1 cellular context compared by ENCODE assay signal in the genomic region with DNA sequence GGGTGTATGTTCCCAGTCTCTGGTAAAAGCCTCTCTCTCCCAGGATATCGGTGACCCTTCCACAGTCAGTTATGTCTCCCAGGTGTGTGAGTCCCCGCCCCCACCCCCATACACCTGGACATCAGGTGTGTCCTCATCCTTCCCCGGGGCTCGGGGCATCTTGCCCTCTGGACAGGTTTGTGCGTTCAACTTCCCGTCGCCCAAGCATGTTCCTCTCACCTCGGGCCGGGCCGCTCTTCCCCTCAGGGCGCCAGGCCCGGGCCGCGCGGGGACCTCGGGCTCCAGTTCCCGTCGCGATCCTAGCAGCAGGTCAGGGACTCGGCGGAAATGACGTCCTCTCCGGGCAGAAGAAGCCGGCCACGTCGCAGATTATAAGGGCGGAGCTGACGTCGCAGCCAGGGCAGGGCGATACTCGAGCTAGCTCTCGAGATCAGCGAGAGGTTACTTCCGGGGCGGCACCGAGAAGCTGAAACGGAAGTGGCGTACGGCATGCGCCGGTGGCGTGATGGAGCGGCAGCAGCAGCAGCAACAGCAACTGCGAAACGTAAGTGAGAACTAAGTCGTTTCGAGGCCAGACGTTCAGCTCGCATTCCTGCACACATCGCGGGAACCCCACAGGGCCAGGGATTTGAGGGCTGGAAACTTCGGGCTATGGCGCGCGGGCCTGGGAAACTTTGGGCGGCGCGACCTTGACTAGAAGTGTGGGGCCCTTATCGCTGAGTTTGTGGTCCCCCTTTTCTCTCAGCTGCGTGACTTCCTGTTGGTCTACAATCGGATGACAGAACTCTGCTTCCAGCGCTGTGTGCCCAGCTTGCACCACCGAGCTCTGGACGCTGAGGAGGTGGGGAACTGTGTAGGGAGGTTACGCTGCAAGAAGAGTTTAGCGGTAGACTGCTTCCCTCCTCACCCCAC.
TF ChIP-seq lines count a peak whose summit lies in the region.

Gene ARFIP2, minus strand, starts transcription at position 320 of the 912 bp plus-strand sequence. CDS start 910 bp downstream, outside the sequence.
Gene TIMM10B, plus strand, starts transcription at position 490 of the 912 bp plus-strand sequence. Its CDS starts 16 bp downstream, at position 506.

TF ChIP-seq in HEK293, 187 proteins besides CTCF, POLR2A, EP300 and RAD21 (continued from another document):
- peak; percentile 41; the same call in 1 of the 2 replicates for TF ChIP-seq ZNF76 (tag by site-specific recombination; IDR thresholded peaks at IDR 0.05; ENCODE audit: borderline replicate concordance, low read depth)
- TF ChIP-seq OVOL3 (tag by site-specific recombination; IDR thresholded peaks at IDR 0.05): peak; percentile 17; the same call in 1 of the 2 replicates
- no peak for TF ChIP-seq MZF1 (tag by site-specific recombination; IDR thresholded peaks at IDR 0.05; ENCODE audit: borderline replicate concordance)
- 0 out of 2 replicates have a peak, but pooled peaks have one; percentile 10 for TF ChIP-seq YY1 (tag by site-specific recombination; IDR thresholded peaks at IDR 0.05)
- TF ChIP-seq KLF1 (tag by site-specific recombination; IDR thresholded peaks at IDR 0.05): peak; percentile 30; the same call in 1 of the 2 replicates
- TF ChIP-seq ZNF341 (tag by site-specific recombination; IDR thresholded peaks at IDR 0.05; ENCODE audit: low read depth): peak; percentile 65
- no peak for TF ChIP-seq RBAK (tag by site-specific recombination; IDR thresholded peaks at IDR 0.05)
- TF ChIP-seq ZNF837 (tag by site-specific recombination; IDR thresholded peaks at IDR 0.05): no peak
- TF ChIP-seq, protein P1, sequence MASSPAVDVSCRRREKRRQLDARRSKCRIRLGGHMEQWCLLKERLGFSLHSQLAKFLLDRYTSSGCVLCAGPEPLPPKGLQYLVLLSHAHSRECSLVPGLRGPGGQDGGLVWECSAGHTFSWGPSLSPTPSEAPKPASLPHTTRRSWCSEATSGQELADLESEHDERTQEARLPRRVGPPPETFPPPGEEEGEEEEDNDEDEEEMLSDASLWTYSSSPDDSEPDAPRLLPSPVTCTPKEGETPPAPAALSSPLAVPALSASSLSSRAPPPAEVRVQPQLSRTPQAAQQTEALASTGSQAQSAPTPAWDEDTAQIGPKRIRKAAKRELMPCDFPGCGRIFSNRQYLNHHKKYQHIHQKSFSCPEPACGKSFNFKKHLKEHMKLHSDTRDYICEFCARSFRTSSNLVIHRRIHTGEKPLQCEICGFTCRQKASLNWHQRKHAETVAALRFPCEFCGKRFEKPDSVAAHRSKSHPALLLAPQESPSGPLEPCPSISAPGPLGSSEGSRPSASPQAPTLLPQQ (tag by site-specific recombination; IDR thresholded peaks at IDR 0.05): peak; percentile 53; the same call in 1 of the 2 replicates
- TF ChIP-seq ZBTB8A (tag by site-specific recombination; IDR thresholded peaks at IDR 0.05): no peak
- no peak for TF ChIP-seq ZNF184 (tag by site-specific recombination; IDR thresholded peaks at IDR 0.05)
- TF ChIP-seq ZBTB11 (tag by site-specific recombination; conservative IDR thresholded peaks at IDR 0.05; ENCODE audit: low read depth): peak; percentile 89
- peak; percentile 41 for TF ChIP-seq ZBTB26 (tag by site-specific recombination; optimal IDR thresholded peaks at IDR 0.05)
- TF ChIP-seq, protein P2, sequence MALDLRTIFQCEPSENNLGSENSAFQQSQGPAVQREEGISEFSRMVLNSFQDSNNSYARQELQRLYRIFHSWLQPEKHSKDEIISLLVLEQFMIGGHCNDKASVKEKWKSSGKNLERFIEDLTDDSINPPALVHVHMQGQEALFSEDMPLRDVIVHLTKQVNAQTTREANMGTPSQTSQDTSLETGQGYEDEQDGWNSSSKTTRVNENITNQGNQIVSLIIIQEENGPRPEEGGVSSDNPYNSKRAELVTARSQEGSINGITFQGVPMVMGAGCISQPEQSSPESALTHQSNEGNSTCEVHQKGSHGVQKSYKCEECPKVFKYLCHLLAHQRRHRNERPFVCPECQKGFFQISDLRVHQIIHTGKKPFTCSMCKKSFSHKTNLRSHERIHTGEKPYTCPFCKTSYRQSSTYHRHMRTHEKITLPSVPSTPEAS (tag by site-specific recombination; IDR thresholded peaks at IDR 0.05): no peak
- peak; percentile 87; the same call in 1 of the 2 replicates for TF ChIP-seq ZNF610 (tag by site-specific recombination; IDR thresholded peaks at IDR 0.05; ENCODE audit: borderline replicate concordance)
- no peak for TF ChIP-seq ZNF776 (tag by site-specific recombination; IDR thresholded peaks at IDR 0.05; ENCODE audit: borderline replicate concordance)
- TF ChIP-seq, protein P3, sequence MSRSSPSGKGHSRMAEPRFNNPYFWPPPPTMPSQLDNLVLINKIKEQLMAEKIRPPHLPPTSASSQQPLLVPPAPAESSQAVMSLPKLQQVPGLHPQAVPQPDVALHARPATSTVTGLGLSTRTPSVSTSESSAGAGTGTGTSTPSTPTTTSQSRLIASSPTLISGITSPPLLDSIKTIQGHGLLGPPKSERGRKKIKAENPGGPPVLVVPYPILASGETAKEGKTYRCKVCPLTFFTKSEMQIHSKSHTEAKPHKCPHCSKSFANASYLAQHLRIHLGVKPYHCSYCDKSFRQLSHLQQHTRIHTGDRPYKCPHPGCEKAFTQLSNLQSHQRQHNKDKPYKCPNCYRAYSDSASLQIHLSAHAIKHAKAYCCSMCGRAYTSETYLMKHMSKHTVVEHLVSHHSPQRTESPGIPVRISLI (tag by site-specific recombination; IDR thresholded peaks at IDR 0.05): no peak
- no peak for TF ChIP-seq WT1 (tag by site-specific recombination; IDR thresholded peaks at IDR 0.05)
- TF ChIP-seq ZBTB21 (tag by site-specific recombination; IDR thresholded peaks at IDR 0.05): peak; percentile 93
- TF ChIP-seq ZNF518A (tag by site-specific recombination; conservative IDR thresholded peaks at IDR 0.05; ENCODE audit: low read depth): peak; percentile 73
- TF ChIP-seq ZNF629 (tag by site-specific recombination; IDR thresholded peaks at IDR 0.05): peak; percentile 98
- TF ChIP-seq, protein P4, sequence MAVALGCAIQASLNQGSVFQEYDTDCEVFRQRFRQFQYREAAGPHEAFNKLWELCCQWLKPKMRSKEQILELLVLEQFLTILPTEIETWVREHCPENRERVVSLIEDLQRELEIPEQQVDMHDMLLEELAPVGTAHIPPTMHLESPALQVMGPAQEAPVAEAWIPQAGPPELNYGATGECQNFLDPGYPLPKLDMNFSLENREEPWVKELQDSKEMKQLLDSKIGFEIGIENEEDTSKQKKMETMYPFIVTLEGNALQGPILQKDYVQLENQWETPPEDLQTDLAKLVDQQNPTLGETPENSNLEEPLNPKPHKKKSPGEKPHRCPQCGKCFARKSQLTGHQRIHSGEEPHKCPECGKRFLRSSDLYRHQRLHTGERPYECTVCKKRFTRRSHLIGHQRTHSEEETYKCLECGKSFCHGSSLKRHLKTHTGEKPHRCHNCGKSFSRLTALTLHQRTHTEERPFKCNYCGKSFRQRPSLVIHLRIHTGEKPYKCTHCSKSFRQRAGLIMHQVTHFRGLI (tag by site-specific recombination; IDR thresholded peaks at IDR 0.05): no peak
- peak; percentile 99 for TF ChIP-seq SP2 (tag by site-specific recombination; IDR thresholded peaks at IDR 0.05)
- TF ChIP-seq SCRT2 (tag by site-specific recombination; IDR thresholded peaks at IDR 0.05): 0 out of 2 replicates have a peak, but pooled peaks have one; percentile 51
- TF ChIP-seq ZFP69B (tag by site-specific recombination; IDR thresholded peaks at IDR 0.05): peak; percentile 46; the same call in 1 of the 2 replicates
- TF ChIP-seq ZBTB20 (tag by site-specific recombination; IDR thresholded peaks at IDR 0.05): peak; percentile 21; the same call in 1 of the 2 replicates
TF ChIP-seq in HEK293: peak in this region for 26.
